In genomic region chr3:100075731-100076543, GRCh38 we compare ENCODE assay signal across 1 cellular context.
TF ChIP-seq lines count a peak whose summit lies in the region.

No MANE protein-coding gene starts in this region.

TF ChIP-seq in HepG2, 621 proteins besides CTCF, POLR2A, EP300 and RAD21 (continued from another document and continues in another):
- TF ChIP-seq ZBTB43 (CRISPR knock-in tag; conservative IDR thresholded peaks at IDR 0.05) (peak; percentile 82; the same call in 1 of the 2 replicates), ZHX2 (IDR thresholded peaks at IDR 0.05; ENCODE audit: low read depth) (no peak), ZHX2 (CRISPR knock-in tag; IDR thresholded peaks at IDR 0.05; ENCODE audit: borderline replicate concordance) (peak; percentile 84; the same call in 1 of the 2 replicates), CREB1 (IDR thresholded peaks at IDR 0.05) (no peak), CREB1 (CRISPR knock-in tag; IDR thresholded peaks at IDR 0.05) (peak; percentile 57; the same call in 1 of the 2 replicates), NCOA1 (CRISPR knock-in tag; IDR thresholded peaks at IDR 0.05) (no peak), TGIF2 (CRISPR knock-in tag; IDR thresholded peaks at IDR 0.05) (0 out of 2 replicates have a peak, but pooled peaks have one; percentile 10), ATAD3A (CRISPR knock-in tag; IDR thresholded peaks at IDR 0.05) (no peak), HCFC1 (IDR thresholded peaks at IDR 0.05; ENCODE audit: low read depth, low read length) (no peak), BHLHE40 (IDR thresholded peaks at IDR 0.05; ENCODE audit: low read length) (peak; percentile 63), HMG20A (CRISPR knock-in tag; IDR thresholded peaks at IDR 0.05; ENCODE audit: borderline replicate concordance) (peak; percentile 90), CEBPB (IDR thresholded peaks at IDR 0.05; ENCODE audit: borderline replicate concordance, low read depth, low read length) (peak; percentile 49; the same call in 1 of the 2 replicates), HNRNPLL (IDR thresholded peaks at IDR 0.05; ENCODE audit: low read depth, low read length, poor library complexity, severe bottlenecking) (no peak), SYNCRIP (IDR thresholded peaks at IDR 0.05; ENCODE audit: insufficient read depth, low read depth, low read length) (no peak), CEBPZ (IDR thresholded peaks at IDR 0.05; ENCODE audit: low read length) (no peak), TRAFD1 (CRISPR knock-in tag; IDR thresholded peaks at IDR 0.05; ENCODE audit: borderline replicate concordance) (no peak), ZSCAN25 (CRISPR knock-in tag; IDR thresholded peaks at IDR 0.05) (peak; percentile 76; the same call in 1 of the 2 replicates), ATF1 (CRISPR knock-in tag; IDR thresholded peaks at IDR 0.05) (peak; percentile 48; the same call in 1 of the 2 replicates), SOX13 (IDR thresholded peaks at IDR 0.05) (0 out of 2 replicates have a peak, but pooled peaks have one; percentile 31), SOX13 (CRISPR knock-in tag; conservative IDR thresholded peaks at IDR 0.05 in 1 of 2, IDR thresholded peaks at IDR 0.05 in 1 of 2) (peak in 1 of 2 experiments; percentile 88; a peak in 2 of 4 replicates), FOXK2 (IDR thresholded peaks at IDR 0.05) (peak; percentile 59), PBX2 (CRISPR knock-in tag; IDR thresholded peaks at IDR 0.05) (peak; percentile 73), ZNF563 (CRISPR knock-in tag; IDR thresholded peaks at IDR 0.05) (no peak), MAFF (IDR thresholded peaks at IDR 0.05; ENCODE audit: low read depth, low read length) (peak; percentile 59), SRF (IDR thresholded peaks at IDR 0.05; ENCODE audit: low read depth, low read length) (no peak), ZBTB7A (CRISPR knock-in tag; IDR thresholded peaks at IDR 0.05) (no peak), MNT (IDR thresholded peaks at IDR 0.05) (no peak), KLF16 (CRISPR knock-in tag; IDR thresholded peaks at IDR 0.05) (peak in 1 of 2 experiments; percentile 80; a peak in 2 of 4 replicates), GABPA (IDR thresholded peaks at IDR 0.05; ENCODE audit: low read depth, low read length) (no peak), GABPA (CRISPR knock-in tag; IDR thresholded peaks at IDR 0.05; ENCODE audit: low read depth) (peak; percentile 48; the same call in 1 of the 2 replicates), PHF21A (CRISPR knock-in tag; IDR thresholded peaks at IDR 0.05) (0 out of 2 replicates have a peak, but pooled peaks have one; percentile 33), HHEX (CRISPR knock-in tag; IDR thresholded peaks at IDR 0.05) (peak; percentile 76), ZMYM2 (CRISPR knock-in tag; IDR thresholded peaks at IDR 0.05) (0 out of 2 replicates have a peak, but pooled peaks have one; percentile 29), REPIN1 (CRISPR knock-in tag; IDR thresholded peaks at IDR 0.05; ENCODE audit: borderline replicate concordance, low read depth) (no peak), TCF12 (IDR thresholded peaks at IDR 0.05) (no peak), TCF12 (CRISPR knock-in tag; IDR thresholded peaks at IDR 0.05) (peak; percentile 75; the same call in 1 of the 2 replicates), ELF3 (CRISPR knock-in tag; IDR thresholded peaks at IDR 0.05) (peak; percentile 78), KMT2B (CRISPR knock-in tag; IDR thresholded peaks at IDR 0.05) (no peak)
- TF ChIP-seq, protein P1, sequence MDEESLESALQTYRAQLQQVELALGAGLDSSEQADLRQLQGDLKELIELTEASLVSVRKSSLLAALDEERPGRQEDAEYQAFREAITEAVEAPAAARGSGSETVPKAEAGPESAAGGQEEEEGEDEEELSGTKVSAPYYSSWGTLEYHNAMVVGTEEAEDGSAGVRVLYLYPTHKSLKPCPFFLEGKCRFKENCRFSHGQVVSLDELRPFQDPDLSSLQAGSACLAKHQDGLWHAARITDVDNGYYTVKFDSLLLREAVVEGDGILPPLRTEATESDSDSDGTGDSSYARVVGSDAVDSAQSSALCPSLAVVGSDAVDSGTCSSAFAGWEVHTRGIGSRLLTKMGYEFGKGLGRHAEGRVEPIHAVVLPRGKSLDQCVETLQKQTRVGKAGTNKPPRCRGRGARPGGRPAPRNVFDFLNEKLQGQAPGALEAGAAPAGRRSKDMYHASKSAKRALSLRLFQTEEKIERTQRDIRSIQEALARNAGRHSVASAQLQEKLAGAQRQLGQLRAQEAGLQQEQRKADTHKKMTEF (CRISPR knock-in tag; IDR thresholded peaks at IDR 0.05), result peak; percentile 77
- TF ChIP-seq, protein P2, sequence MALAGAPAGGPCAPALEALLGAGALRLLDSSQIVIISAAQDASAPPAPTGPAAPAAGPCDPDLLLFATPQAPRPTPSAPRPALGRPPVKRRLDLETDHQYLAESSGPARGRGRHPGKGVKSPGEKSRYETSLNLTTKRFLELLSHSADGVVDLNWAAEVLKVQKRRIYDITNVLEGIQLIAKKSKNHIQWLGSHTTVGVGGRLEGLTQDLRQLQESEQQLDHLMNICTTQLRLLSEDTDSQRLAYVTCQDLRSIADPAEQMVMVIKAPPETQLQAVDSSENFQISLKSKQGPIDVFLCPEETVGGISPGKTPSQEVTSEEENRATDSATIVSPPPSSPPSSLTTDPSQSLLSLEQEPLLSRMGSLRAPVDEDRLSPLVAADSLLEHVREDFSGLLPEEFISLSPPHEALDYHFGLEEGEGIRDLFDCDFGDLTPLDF (CRISPR knock-in tag; IDR thresholded peaks at IDR 0.05), result 0 out of 2 replicates have a peak, but pooled peaks have one; percentile 17
- TF ChIP-seq, protein P3, sequence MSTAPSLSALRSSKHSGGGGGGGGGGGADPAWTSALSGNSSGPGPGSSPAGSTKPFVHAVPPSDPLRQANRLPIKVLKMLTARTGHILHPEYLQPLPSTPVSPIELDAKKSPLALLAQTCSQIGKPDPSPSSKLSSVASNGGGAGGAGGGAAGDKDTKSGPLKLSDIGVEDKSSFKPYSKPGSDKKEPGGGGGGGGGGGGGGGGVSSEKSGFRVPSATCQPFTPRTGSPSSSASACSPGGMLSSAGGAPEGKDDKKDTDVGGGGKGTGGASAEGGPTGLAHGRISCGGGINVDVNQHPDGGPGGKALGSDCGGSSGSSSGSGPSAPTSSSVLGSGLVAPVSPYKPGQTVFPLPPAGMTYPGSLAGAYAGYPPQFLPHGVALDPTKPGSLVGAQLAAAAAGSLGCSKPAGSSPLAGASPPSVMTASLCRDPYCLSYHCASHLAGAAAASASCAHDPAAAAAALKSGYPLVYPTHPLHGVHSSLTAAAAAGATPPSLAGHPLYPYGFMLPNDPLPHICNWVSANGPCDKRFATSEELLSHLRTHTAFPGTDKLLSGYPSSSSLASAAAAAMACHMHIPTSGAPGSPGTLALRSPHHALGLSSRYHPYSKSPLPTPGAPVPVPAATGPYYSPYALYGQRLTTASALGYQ (CRISPR knock-in tag; IDR thresholded peaks at IDR 0.05), result peak; percentile 93
- TF ChIP-seq, protein P4, sequence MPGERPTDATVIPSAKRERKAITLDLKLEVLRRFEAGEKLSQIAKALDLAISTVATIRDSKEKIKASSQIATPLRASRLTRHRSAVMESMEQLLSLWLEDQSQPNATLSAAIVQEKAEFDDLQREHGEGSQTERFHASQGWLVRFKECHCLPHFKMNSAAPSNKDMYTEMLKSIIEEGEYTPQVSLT (CRISPR knock-in tag; IDR thresholded peaks at IDR 0.05; ENCODE audit: borderline replicate concordance, low read depth), result no peak
